In genomic region chr14:75794615-75795038, GRCh38 we compare ENCODE assay signal across 10 cellular contexts.
DNase-seq lines count a peak whose midpoint lies in the region; ATAC-seq, FAIRE-seq and TF ChIP-seq lines count a peak whose summit lies in the region.
"Had no signal": no experiment of that assay in that cellular context is flagged by ENCODE, and none has a peak within 500 bp of the region (broad histone marks: within the 10 kb centered on the region; RNA-seq: fewer than 3 reads in every experiment).

No MANE protein-coding gene starts in this region.

- TF ChIP-seq EP300 in K562 (IDR thresholded peaks at IDR 0.05; ENCODE audit: low read length) = no peak

- CTCF ChIA-PET in A673 (lab: Charles Lee) (interaction anchor here (0.5 to 0.7 kb wide), 4 partner anchors 16 to 187 kb away, joined by 3 to 15 read pairs (median 4); partner anchors contain the start of gene TGFB3), K562 (lab: Yijun Ruan, JAX; ENCODE audit: low intra/inter-chr PET ratio) (interaction anchor here (0.6 to 1.0 kb wide), 2 partner anchors 186 to 188 kb away, joined by 3 to 4 read pairs; partner anchors contain the start of gene TGFB3)

- TF ChIP-seq RAD21 in K562 (CRISPR knock-in tag; conservative IDR thresholded peaks at IDR 0.05 in 1 of 2, IDR thresholded peaks at IDR 0.05 in 1 of 2) = peak; percentile 56 to 72

- no peak for DNase-seq in A673 (ENCODE audit: low spot score)
- peak; percentile 26 for DNase-seq in HFF-Myc (ENCODE audit: extremely low read depth, low read depth)
- DNase-seq in K562 (ENCODE audit: extremely low read depth in 1 of 4, low spot score in 3 of 4) = peak in 1 of 4 experiments; percentile 11
- DNase-seq in kidney tubule cell (ENCODE audit: low spot score) = peak; percentile 71
- DNase-seq in activated CD4-positive, alpha-beta T cell treated with anti-CD3 and anti-CD28 coated beads, Interleukin-2, amount 50 U/mL, for 48 hours = no peak
- no peak for DNase-seq in NCI-H2029 treated with DMSO at 0.1 percent for 48 hours (lab: John Stamatoyannopoulos, UW)
- DNase-seq in cortex of kidney (lab: John Stamatoyannopoulos, UW) = no peak
- no peak for DNase-seq in G401 (ENCODE audit: low spot score)

- H3K9ac ChIP-seq in K562 (ENCODE audit: insufficient read depth in 1 of 2, low read depth in 2 of 2, low read length in 2 of 2) = no peak overlapping the region

- H3K36me3 ChIP-seq in A673 (ENCODE audit: insufficient read depth, low read length, poor library complexity, severe bottlenecking) (no peaks in the 10 kb centered on the region), K562 (ENCODE audit: control insufficient read depth, insufficient read depth, low read length) (no peaks in the 10 kb centered on the region)

- 0 out of 2 replicates have a peak, but pooled peaks have one; percentile 13 for TF ChIP-seq CTCF in A673 (conservative IDR thresholded peaks at IDR 0.05; ENCODE audit: low read depth, low read length)
- TF ChIP-seq CTCF in HFF-Myc (IDR thresholded peaks at IDR 0.05; ENCODE audit: low read depth, low read length, missing control alignments) = peak; percentile 21
- TF ChIP-seq CTCF in K562 (IDR thresholded peaks at IDR 0.05 in 2 of 3, conservative IDR thresholded peaks at IDR 0.05 in 1 of 3; ENCODE audit: insufficient read depth in 2 of 3, low read depth in 1 of 3, low read length in 3 of 3) = peak; percentile 29 to 71 (median 68); a peak in 4 of 6 replicates

- 59% methylated on average over 2 of the region's 2 CpGs for WGBS in K562 (ENCODE audit: insufficient coverage, low coverage, missing lambda C conversion rate)

- POLR2A ChIA-PET in A673 (lab: Charles Lee; ENCODE audit: low non-redundant PET) = no interaction called here
- POLR2A ChIA-PET in K562 (lab: Yijun Ruan, JAX) = interaction anchor here (0.6 to 0.8 kb wide), 3 partner anchors 10 to 187 kb away, joined by 3 to 5 read pairs (median 3); partner anchors contain the start of gene TGFB3

- H3K9me3 ChIP-seq in A673 (ENCODE audit: low read depth, low read length, poor library complexity, severe bottlenecking) (no peaks in the 10 kb centered on the region), K562 (replicated peaks; ENCODE audit: control insufficient read depth, insufficient read depth, low read depth, low read length) (no peaks in the 10 kb centered on the region)

- intact Hi-C loops in A673 (cut with micrococcal nuclease; ENCODE audit: unreplicated experiment) = no loop called here
- intact Hi-C loops in K562 (cut with micrococcal nuclease) = loop anchor here (1.0 to 2.0 kb wide), 3 partner anchors 84 to 188 kb away; no protein-coding TSS in a partner anchor

- ATAC-seq in K562 = peak; percentile 83
- ATAC-seq: activated CD4-positive, CD25-positive, alpha-beta regulatory T cell treated with anti-CD3 and anti-CD28 coated beads, Interleukin-2, amount 50 U/mL, for 24 hours had no signal

- no peaks in the 10 kb centered on the region for H4K20me1 ChIP-seq in K562 (replicated peaks; ENCODE audit: control insufficient read depth, insufficient read depth, low read length)

- in situ Hi-C loops in K562 (cut with MboI) (no loop called here), G401 (cut with HindIII; ENCODE audit: low sequenced_read_pairs) (no loop called here)

- H2AFZ ChIP-seq in K562 (ENCODE audit: low read depth, low read length) = no peak overlapping the region

- no peak for TF ChIP-seq POLR2A in K562 (conservative IDR thresholded peaks at IDR 0.05)

- peak; percentile 26 for FAIRE-seq in K562 (lab: Jason Lieb, UNC)

- H3K79me2 ChIP-seq in K562 (ENCODE audit: control insufficient read depth, insufficient read depth, low read length) = no peaks in the 10 kb centered on the region

- H3K4me2 ChIP-seq in K562 (ENCODE audit: insufficient read depth, low read length) = no peak overlapping the region

- no peaks in the 10 kb centered on the region for H3K4me1 ChIP-seq in A673 (ENCODE audit: insufficient read depth, low read length, poor library complexity, severe bottlenecking)
- H3K4me1 ChIP-seq in K562 (replicated peaks in 1 of 2; ENCODE audit: control insufficient read depth in 2 of 2, insufficient read depth in 2 of 2, low read length in 2 of 2) = no peaks in the 10 kb centered on the region

- H3K9me1 ChIP-seq in K562 (ENCODE audit: control insufficient read depth, insufficient read depth, low read length) = no peaks in the 10 kb centered on the region

- H3K27me3 ChIP-seq in A673 (replicated peaks; ENCODE audit: insufficient read depth, low read depth, low read length, poor library complexity) = no peaks in the 10 kb centered on the region
- no peaks in the 10 kb centered on the region for H3K27me3 ChIP-seq in K562 (ENCODE audit: control insufficient read depth in 2 of 2, insufficient read depth in 2 of 2, low read length in 2 of 2)

- no TSS peak for BruUV-seq in A673 (replicated peaks; lab: Mats Ljungman, UMichigan)
- no TSS peak for BruUV-seq in K562 (replicated peaks; lab: Mats Ljungman, UMichigan)

- H3K4me3 ChIP-seq in A673 (ENCODE audit: low read depth, low read length, poor library complexity, severe bottlenecking) (no peak overlapping the region), HFF-Myc (replicated peaks; ENCODE audit: low read depth, low read length) (no peak overlapping the region), K562 (no peak overlapping the region)

- H3K27ac ChIP-seq in A673 (ENCODE audit: low read depth, low read length, poor library complexity, severe bottlenecking) (no peak overlapping the region), K562 (ENCODE audit: extremely low read depth, low read depth, low read length) (no peak overlapping the region)
- H3K27ac ChIP-seq: HL-60 had no signal

TF ChIP-seq in K562, 482 proteins besides CTCF, POLR2A, EP300 and RAD21:
- no peak for TF ChIP-seq JUNB (CRISPR knock-in tag; conservative IDR thresholded peaks at IDR 0.05)
- no peak for TF ChIP-seq RBM25 (IDR thresholded peaks at IDR 0.05; ENCODE audit: low read depth, low read length, severe bottlenecking)
- no peak for TF ChIP-seq ZNF717 (CRISPR knock-in tag; IDR thresholded peaks at IDR 0.05)
- no peak for TF ChIP-seq TRIM25 (IDR thresholded peaks at IDR 0.05; ENCODE audit: borderline replicate concordance)
- 0 out of 2 replicates have a peak, but pooled peaks have one; percentile 27 for TF ChIP-seq DEAF1 (CRISPR knock-in tag; IDR thresholded peaks at IDR 0.05)
- TF ChIP-seq SMC3 (conservative IDR thresholded peaks at IDR 0.05; ENCODE audit: insufficient read depth, low read depth, low read length) = 0 out of 2 replicates have a peak, but pooled peaks have one; percentile 17
- no peak for TF ChIP-seq ZC3H4 (CRISPR knock-in tag; IDR thresholded peaks at IDR 0.05; ENCODE audit: borderline replicate concordance)

Comparison
In these comparisons a context has a peak if more than half of its experiments do, and no peak if none do; other contexts are left out.
1. DNase-seq: peak in HFF-Myc (single experiment) and kidney tubule cell (single experiment); none in A673 (single experiment), activated CD4-positive, alpha-beta T cell treated with anti-CD3 and anti-CD28 coated beads, Interleukin-2, amount 50 U/mL, for 48 hours (0 of 2), NCI-H2029 treated with DMSO at 0.1 percent for 48 hours (single experiment), cortex of kidney (single experiment) and G401 (single experiment).
2. CTCF ChIP-seq: peak in every context shown above with its lines; median percentile 68 in K562; 21 in HFF-Myc; 13 in A673.